28 cellular contexts compared by ENCODE assay signal in genomic region chr5:172607213-172607793, GRCh38. TPM values are rescaled to one million over a fixed set of nuclear protein-coding genes. Genes with fewer than 3 reads are reported as not detected.
DNase-seq lines count a peak whose midpoint lies in the region; ATAC-seq, FAIRE-seq and TF ChIP-seq lines count a peak whose summit lies in the region.
"Had no signal": no experiment of that assay in that cellular context is flagged by ENCODE, and none has a peak within 500 bp of the region (broad histone marks: within the 10 kb centered on the region; RNA-seq: fewer than 3 reads in every experiment).

No MANE protein-coding gene starts in this region.

- H3K4me3 Mint-ChIP-seq in MCF 10A (ENCODE audit: unreplicated experiment): peak overlapping the region; percentile 1
- H3K4me3 Mint-ChIP-seq: activated CD4-positive, alpha-beta T cell treated with anti-CD3 and anti-CD28 coated beads, Interleukin-2, amount 10 ng/mL, durations not matched to agents 7 days and 5 days; activated CD8-positive, alpha-beta memory T cell treated with anti-CD3 and anti-CD28 coated beads, Interleukin-2, amount 10 ng/mL, durations not matched to agents 7 days and 5 days; activated T-cell treated with anti-CD3 and anti-CD28 coated beads, Interleukin-2, amount 50 U/mL, for 72 hours; CD4-positive, alpha-beta T cell; memory B cell; T-helper 2 cell treated with Interferon-gamma antibody and Interleukin-4, amounts not matched to agents 5 μg/mL and 100 μg/mL, for 36 hours had no signal

- peaks cover 10% of the 10 kb centered on the region for H3K4me1 Mint-ChIP-seq in MCF 10A (ENCODE audit: insufficient read depth, unreplicated experiment)
- H3K4me1 Mint-ChIP-seq: activated CD4-positive, alpha-beta T cell treated with anti-CD3 and anti-CD28 coated beads, Interleukin-2, amount 10 ng/mL, durations not matched to agents 7 days and 5 days; activated CD8-positive, alpha-beta memory T cell treated with anti-CD3 and anti-CD28 coated beads, Interleukin-2, amount 10 ng/mL, durations not matched to agents 7 days and 5 days; memory B cell had no signal

- no peak for FAIRE-seq in H54 (lab: Jason Lieb, UNC)
- FAIRE-seq: astrocyte had no signal

- no TSS peak for BruUV-seq in MCF 10A (replicated peaks; lab: Mats Ljungman, UMichigan)

- no peak overlapping the region for H4K91ac ChIP-seq in trophoblast cell (ENCODE audit: low read depth, low read length)

- no peak overlapping the region for H3K4me2 ChIP-seq in trophoblast cell (ENCODE audit: low read length)

- DNase-seq in MCF 10A (ENCODE audit: unreplicated experiment): peak; percentile 98
- no peak for DNase-seq in breast epithelium (ENCODE audit: low spot score in 2 of 2)
- peak; percentile 54 to 67 for DNase-seq in heart right ventricle
- peak; percentile 92 to 97 for DNase-seq in trophoblast cell
- no peak for DNase-seq in H54 (ENCODE audit: insufficient read length, low spot score)
- no peak for DNase-seq in activated naive CD4-positive, alpha-beta T cell (lab: John Stamatoyannopoulos, UW)
- no peak for DNase-seq in colonic mucosa
- DNase-seq in NCI-H1694 treated with DMSO at 0.1 percent for 48 hours (lab: John Stamatoyannopoulos, UW): no peak
- DNase-seq: activated CD4-positive, alpha-beta T cell treated with anti-CD3 and anti-CD28 coated beads, Interleukin-2, amount 10 ng/mL, durations not matched to agents 7 days and 5 days; activated CD8-positive, alpha-beta memory T cell treated with anti-CD3 and anti-CD28 coated beads, Interleukin-2, amount 10 ng/mL, durations not matched to agents 7 days and 5 days; activated naive CD4-positive, alpha-beta T cell treated with anti-CD3 and anti-CD28 coated beads, Interleukin-2, amount 50 U/mL, for 16 hours; activated T-cell treated with anti-CD3 and anti-CD28 coated beads, Interleukin-2, amount 50 U/mL, for 72 hours; CD4-positive, alpha-beta T cell; cerebellar nuclear complex; effector CD4-positive, alpha-beta T cell; erythroblast; kidney glomerular epithelial cell; NCI-H1105 treated with DMSO at 0.1 percent for 48 hours; NCI-H446; stimulated activated CD4-positive, alpha-beta T cell treated with anti-CD3 and anti-CD28 coated beads, Interleukin-12 subunit alpha, Interleukin-12 subunit beta, amount 100 ng/mL, for 4 hours; stimulated activated CD4-positive, alpha-beta T cell treated with anti-CD3 and anti-CD28 coated beads, Interleukin-4, amount 100 ng/mL, for 4 hours; stimulated activated naive CD4-positive, alpha-beta T cell; WERI-Rb-1 had no signal

- H3K79me1 ChIP-seq in trophoblast cell (ENCODE audit: low read length): no peaks in the 10 kb centered on the region

- intact Hi-C loops in MCF 10A (cut with micrococcal nuclease) (no loop called here), breast epithelium (cut with DNase I; ENCODE audit: low total_unique reads) (no loop called here), heart right ventricle (cut with DNase I) (loop anchor here in 2 of 10 donors (5.0 to 10.0 kb wide), 2 partner anchors 35 to 87 kb away; partner anchors contain the start of gene NEURL1B (in 1 of the 2)), colonic mucosa (cut with DNase I) (no loop called here)

- H4K8ac ChIP-seq in trophoblast cell (ENCODE audit: low read depth, low read length): no peak overlapping the region

- H3K27me3 ChIP-seq in breast epithelium: no peaks in the 10 kb centered on the region
- H3K27me3 ChIP-seq in heart right ventricle: no peaks in the 10 kb centered on the region
- H3K27me3 ChIP-seq in trophoblast cell (ENCODE audit: insufficient read depth, low read length): no peaks in the 10 kb centered on the region
- no peaks in the 10 kb centered on the region for H3K27me3 ChIP-seq in colonic mucosa

- H3K27ac ChIP-seq in breast epithelium (peak overlapping the region in 1 of 2 donors; percentile 26), heart right ventricle (peak overlapping the region; percentile 13 to 96 (median 64)), trophoblast cell (ENCODE audit: low read depth, low read length) (no peak overlapping the region), colonic mucosa (no peak overlapping the region)
- H3K27ac ChIP-seq: 22Rv1, neutrophil, WERI-Rb-1 had no signal

- POLR2A ChIA-PET in MCF 10A (lab: Yijun Ruan, JAX): interaction anchor here (0.6 to 2.4 kb wide), 12 partner anchors 9 to 159 kb away, joined by 3 to 12 read pairs (median 4); no protein-coding TSS in a partner anchor

- H2AK5ac ChIP-seq in trophoblast cell (ENCODE audit: low read length): no peak overlapping the region

- H3K36me3 ChIP-seq in breast epithelium (no peaks in the 10 kb centered on the region), heart right ventricle (no peaks in the 10 kb centered on the region), trophoblast cell (ENCODE audit: control insufficient read depth in 1 of 2, insufficient read depth in 2 of 2, low read length in 2 of 2) (no peaks in the 10 kb centered on the region), colonic mucosa (no peaks in the 10 kb centered on the region)
- H3K36me3 ChIP-seq: neutrophil, WERI-Rb-1 had no signal

- no peak overlapping the region for H2BK5ac ChIP-seq in trophoblast cell (ENCODE audit: low read depth, low read length, poor library complexity)

- no peak overlapping the region for H2AFZ ChIP-seq in trophoblast cell (ENCODE audit: insufficient read depth, low read length, poor library complexity)

- H3K14ac ChIP-seq in trophoblast cell (ENCODE audit: low read length): no peak overlapping the region

- no peak for TF ChIP-seq CTCF in MCF 10A (IDR thresholded peaks at IDR 0.05; ENCODE audit: unreplicated experiment)
- no peak for TF ChIP-seq CTCF in breast epithelium (IDR thresholded peaks at IDR 0.05)
- TF ChIP-seq CTCF in heart right ventricle (IDR thresholded peaks at IDR 0.05): no peak
- TF ChIP-seq CTCF in colonic mucosa (IDR thresholded peaks at IDR 0.05): no peak

- no peaks in the 10 kb centered on the region for H3K79me2 ChIP-seq in trophoblast cell (ENCODE audit: control insufficient read depth, insufficient read depth, low read length, poor library complexity)

- H3K27ac Mint-ChIP-seq in MCF 10A (ENCODE audit: low read depth, unreplicated experiment): peak overlapping the region; percentile 40
- H3K27ac Mint-ChIP-seq: activated CD4-positive, alpha-beta T cell treated with anti-CD3 and anti-CD28 coated beads, Interleukin-2, amount 10 ng/mL, durations not matched to agents 7 days and 5 days; activated CD8-positive, alpha-beta memory T cell treated with anti-CD3 and anti-CD28 coated beads, Interleukin-2, amount 10 ng/mL, durations not matched to agents 7 days and 5 days; activated T-cell treated with anti-CD3 and anti-CD28 coated beads, Interleukin-2, amount 50 U/mL, for 72 hours; CD4-positive, alpha-beta T cell; memory B cell; T-helper 2 cell treated with Interferon-gamma antibody and Interleukin-4, amounts not matched to agents 5 μg/mL and 100 μg/mL, for 36 hours had no signal

- H3K36me3 Mint-ChIP-seq in MCF 10A (ENCODE audit: insufficient read depth, unreplicated experiment): peaks cover 6% of the 10 kb centered on the region
- H3K36me3 Mint-ChIP-seq: activated CD8-positive, alpha-beta memory T cell treated with anti-CD3 and anti-CD28 coated beads, Interleukin-2, amount 10 ng/mL, durations not matched to agents 7 days and 5 days had no signal

- H3K9me3 Mint-ChIP-seq in MCF 10A (ENCODE audit: unreplicated experiment): peaks cover 9% of the 10 kb centered on the region
- H3K9me3 Mint-ChIP-seq: CD4-positive, alpha-beta T cell; T-helper 2 cell treated with Interferon-gamma antibody and Interleukin-4, amounts not matched to agents 5 μg/mL and 100 μg/mL, for 36 hours had no signal

- H4K12ac ChIP-seq in trophoblast cell (ENCODE audit: low read depth, low read length): no peak overlapping the region

- peak; percentile 17 to 82 (median 52) for ATAC-seq in heart right ventricle
- ATAC-seq: activated CD8-positive, alpha-beta memory T cell treated with anti-CD3 and anti-CD28 coated beads, Interleukin-2, amount 10 ng/mL, durations not matched to agents 7 days and 5 days; activated T-cell treated with anti-CD3 and anti-CD28 coated beads, Interleukin-2, amount 50 U/mL, for 72 hours had no signal

- H3K4me3 ChIP-seq in breast epithelium (no peak overlapping the region), heart right ventricle (no peak overlapping the region), trophoblast cell (ENCODE audit: low read depth, low read length) (no peak overlapping the region), colonic mucosa (no peak overlapping the region)

- no peak overlapping the region for H2BK120ac ChIP-seq in trophoblast cell (ENCODE audit: insufficient read depth, low read length, poor library complexity)

- H2BK12ac ChIP-seq in trophoblast cell (ENCODE audit: low read length): no peak overlapping the region

- no peak overlapping the region for H3K23ac ChIP-seq in trophoblast cell (ENCODE audit: low read length)

- H3K4ac ChIP-seq in trophoblast cell (ENCODE audit: low read depth, low read length): no peak overlapping the region

- peaks cover 6% of the 10 kb centered on the region in 2 donors for H3K9me3 ChIP-seq in breast epithelium
- peaks cover 0 to 15% (median 0%) of the 10 kb centered on the region in 11 donors for H3K9me3 ChIP-seq in heart right ventricle
- H3K9me3 ChIP-seq in trophoblast cell (ENCODE audit: insufficient read depth, low read depth, low read length): peaks cover 2% of the 10 kb centered on the region
- no peaks in the 10 kb centered on the region for H3K9me3 ChIP-seq in colonic mucosa
- H3K9me3 ChIP-seq: neutrophil had no signal

- H3K4me1 ChIP-seq in breast epithelium (no peaks in the 10 kb centered on the region), heart right ventricle (peaks cover 2 to 41% (median 17%) of the 10 kb centered on the region in 9 donors), trophoblast cell (ENCODE audit: control insufficient read depth in 1 of 2, insufficient read depth in 2 of 2, low read length in 2 of 2) (peaks cover 0 to 1% of the 10 kb centered on the region in 2 experiments), colonic mucosa (no peaks in the 10 kb centered on the region)

- no peaks in the 10 kb centered on the region for H3K27me3 Mint-ChIP-seq in MCF 10A (ENCODE audit: insufficient read depth, unreplicated experiment)

- WGBS in heart right ventricle, 2 donors: 50 to 61% methylated on average over 6 of the region's 6 CpGs
- no CpG with 5 or more reads among the region's 6 CpGs for WGBS in trophoblast cell (ENCODE audit: extremely low coverage, insufficient coverage, insufficient read length)

- H3K18ac ChIP-seq in trophoblast cell (ENCODE audit: low read length): no peak overlapping the region

- H3K9ac ChIP-seq in trophoblast cell (ENCODE audit: low read length) (no peak overlapping the region), colonic mucosa (ENCODE audit: low read depth in 2 of 2, low read length in 2 of 2) (no peak overlapping the region)

- TF ChIP-seq POLR2A in breast epithelium (IDR thresholded peaks at IDR 0.05): no peak
- TF ChIP-seq POLR2A in H54 (IDR thresholded peaks at IDR 0.05; ENCODE audit: low read depth, low read length): no peak

- CTCF ChIA-PET in MCF 10A (lab: Yijun Ruan, JAX): interaction anchor here (0.6 to 3.1 kb wide), 9 partner anchors 13 to 546 kb away, joined by 3 to 13 read pairs (median 4); no protein-coding TSS in a partner anchor

RNA-seq across cellular contexts. Expression of gene NEURL1B, which starts 33.8 kb away (rescaled TPM):
- 4.8 and 7.6 TPM in 2 replicates for total RNA-seq in MCF 10A (2022)
- 10 to 100 TPM in 1 of 3 donors, 1 to 10 TPM in 2; 6.3 to 17.0 (median 9.9) TPM for total RNA-seq in breast epithelium
- total RNA-seq in heart right ventricle: 10 to 100 TPM; 14.4 to 45.8 (median 21.6) TPM
- 10 to 100 TPM; 16.7 to 29.1 TPM for polyA plus RNA-seq in heart right ventricle
- 0.37 and 0.45 TPM in 2 replicates for polyA plus RNA-seq in trophoblast cell (2013)
- total RNA-seq in colonic mucosa: 10 to 100 TPM; 61.6 to 99.9 TPM

Comparison
In these comparisons a context has a peak if more than half of its experiments do, and no peak if none do; other contexts are left out.
1. DNase-seq: peak in MCF 10A (single experiment), heart right ventricle (2 of 2) and trophoblast cell (2 of 2); none in breast epithelium (0 of 2), H54 (single experiment), activated naive CD4-positive, alpha-beta T cell (0 of 4), colonic mucosa (single experiment) and NCI-H1694 treated with DMSO at 0.1 percent for 48 hours (single experiment).
2. H3K27ac ChIP-seq: peak in heart right ventricle (10 of 10); none in trophoblast cell (single experiment) and colonic mucosa (single experiment).